ENCODE assay signal across 28 cellular contexts in the genomic region with DNA sequence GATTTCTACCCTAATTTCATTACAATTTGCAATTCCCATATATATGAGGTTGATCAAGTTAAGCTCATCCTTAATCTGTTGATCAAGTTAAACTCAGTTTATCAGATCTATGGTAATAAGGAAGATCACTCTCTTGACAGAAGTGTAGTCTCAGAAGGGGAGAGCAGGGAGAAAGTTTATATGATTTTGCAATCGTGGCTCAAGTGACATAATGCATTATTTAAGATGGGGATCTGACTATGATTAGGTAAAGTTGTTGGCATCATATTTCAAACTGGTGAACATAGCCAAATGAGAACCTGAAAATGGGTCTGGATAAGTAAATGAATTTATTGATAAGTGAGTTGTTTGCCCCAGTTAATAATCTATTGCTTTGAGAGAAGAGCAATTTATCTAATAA.
DNase-seq lines count a peak whose midpoint lies in the region; ATAC-seq and TF ChIP-seq lines count a peak whose summit lies in the region.
"Had no signal": no experiment of that assay in that cellular context is flagged by ENCODE, and none has a peak within 500 bp of the region (broad histone marks: within the 10 kb centered on the region; RNA-seq: fewer than 3 reads in every experiment).

No MANE protein-coding gene starts in this region.

- in situ Hi-C loops in IMR-90 (cut with MboI; ENCODE audit: low sequenced_read_pairs): no loop called here

- H3K4me1 Mint-ChIP-seq in osteocyte (ENCODE audit: unreplicated experiment): peaks cover 27% of the 10 kb centered on the region
- no peaks in the 10 kb centered on the region for H3K4me1 Mint-ChIP-seq in activated CD4-positive, alpha-beta T cell treated with anti-CD3 and anti-CD28 coated beads for 36 hours
- H3K4me1 Mint-ChIP-seq: B cell; IgD-negative memory B cell; stimulated activated naive CD8-positive, alpha-beta T cell treated with anti-CD3 and anti-CD28 coated beads, Interleukin-15, amount 100 ng/mL, for 72 hours had no signal

- H4K8ac ChIP-seq in IMR-90 (ENCODE audit: low read depth in 2 of 2, low read length in 2 of 2): no peak overlapping the region

- dilution Hi-C loops in IMR-90 (cut with HindIII; ENCODE audit: low sequenced_read_pairs, unreplicated experiment): no loop called here

- H3K36me3 ChIP-seq in IMR-90 (ENCODE audit: control insufficient read depth, insufficient read depth, low read length): no peaks in the 10 kb centered on the region
- H3K36me3 ChIP-seq: lower lobe of right lung, MG63, neutrophil, SJSA1, transverse colon had no signal

- H4K20me1 ChIP-seq in IMR-90 (ENCODE audit: insufficient read depth, low read length): no peaks in the 10 kb centered on the region

- no peak overlapping the region for H3K4me3 Mint-ChIP-seq in osteocyte (ENCODE audit: unreplicated experiment)
- no peak overlapping the region for H3K4me3 Mint-ChIP-seq in activated CD4-positive, alpha-beta T cell treated with anti-CD3 and anti-CD28 coated beads for 36 hours
- H3K4me3 Mint-ChIP-seq: activated CD8-positive, alpha-beta T cell treated with anti-CD3 and anti-CD28 coated beads, Interleukin-2, amount 10 ng/mL, durations not matched to agents 7 days and 5 days; activated T-cell treated with anti-CD3 and anti-CD28 coated beads, Interleukin-2, amount 50 U/mL, for 24 hours; B cell; IgD-negative memory B cell; stimulated activated naive CD8-positive, alpha-beta T cell treated with anti-CD3 and anti-CD28 coated beads, Interleukin-15, amount 100 ng/mL, for 72 hours had no signal

- BruUV-seq in IMR-90 (replicated peaks; lab: Mats Ljungman, UMichigan): no TSS peak

- CTCF ChIA-PET in IMR-90 (lab: Yijun Ruan, JAX): no interaction called here
- CTCF ChIA-PET in activated CD4-positive, alpha-beta T cell treated with anti-CD3 and anti-CD28 coated beads for 36 hours (lab: Charles Lee): no interaction called here

- H3K27me3 Mint-ChIP-seq in osteocyte (ENCODE audit: unreplicated experiment): no peaks in the 10 kb centered on the region
- no peaks in the 10 kb centered on the region for H3K27me3 Mint-ChIP-seq in activated CD4-positive, alpha-beta T cell treated with anti-CD3 and anti-CD28 coated beads for 36 hours
- H3K27me3 Mint-ChIP-seq: activated T-cell treated with anti-CD3 and anti-CD28 coated beads, Interleukin-2, amount 50 U/mL, for 24 hours; B cell; IgD-negative memory B cell; stimulated activated naive CD8-positive, alpha-beta T cell treated with anti-CD3 and anti-CD28 coated beads, Interleukin-15, amount 100 ng/mL, for 72 hours had no signal

- peaks cover 4% of the 10 kb centered on the region for H3K4me1 ChIP-seq in IMR-90 (ENCODE audit: control insufficient read depth, insufficient read depth, low read length)
- H3K4me1 ChIP-seq: lower lobe of right lung, SJSA1, transverse colon had no signal

- 0 out of 2 replicates have a peak, but pooled peaks cover 2% of the 10 kb centered on the region for H3K9me3 ChIP-seq in IMR-90 (ENCODE audit: control insufficient read depth, insufficient read depth, low read length)
- H3K9me3 ChIP-seq: lower lobe of right lung, MG63, neutrophil, transverse colon had no signal

- H4K5ac ChIP-seq in IMR-90 (ENCODE audit: low read depth, low read length): no peak overlapping the region

- H3K27ac Mint-ChIP-seq in osteocyte (ENCODE audit: unreplicated experiment): peak overlapping the region; percentile 78
- no peak overlapping the region for H3K27ac Mint-ChIP-seq in activated CD4-positive, alpha-beta T cell treated with anti-CD3 and anti-CD28 coated beads for 36 hours
- H3K27ac Mint-ChIP-seq: activated CD8-positive, alpha-beta T cell treated with anti-CD3 and anti-CD28 coated beads, Interleukin-2, amount 10 ng/mL, durations not matched to agents 7 days and 5 days; activated T-cell treated with anti-CD3 and anti-CD28 coated beads, Interleukin-2, amount 50 U/mL, for 24 hours; B cell; IgD-negative memory B cell; stimulated activated naive CD8-positive, alpha-beta T cell treated with anti-CD3 and anti-CD28 coated beads, Interleukin-15, amount 100 ng/mL, for 72 hours had no signal

- no peaks in the 10 kb centered on the region for H3K27me3 ChIP-seq in IMR-90 (ENCODE audit: control insufficient read depth, insufficient read depth, low read length)
- H3K27me3 ChIP-seq: MG63, neutrophil, SJSA1, transverse colon had no signal

- H3K36me3 Mint-ChIP-seq in osteocyte (ENCODE audit: unreplicated experiment): no peaks in the 10 kb centered on the region
- no peaks in the 10 kb centered on the region for H3K36me3 Mint-ChIP-seq in activated CD4-positive, alpha-beta T cell treated with anti-CD3 and anti-CD28 coated beads for 36 hours (ENCODE audit: low read depth)
- H3K36me3 Mint-ChIP-seq: IgD-negative memory B cell had no signal

- intact Hi-C loops in IMR-90 (cut with micrococcal nuclease): loop anchor here (10.0 kb wide), 1 partner anchor 197 kb away; no protein-coding TSS in a partner anchor
- intact Hi-C loops in activated CD4-positive, alpha-beta T cell treated with anti-CD3 and anti-CD28 coated beads for 36 hours (cut with DNase I, micrococcal nuclease): no loop called here

- H3K9me1 ChIP-seq in IMR-90 (ENCODE audit: insufficient read depth, low read length): no peaks in the 10 kb centered on the region

- H2BK20ac ChIP-seq in IMR-90 (ENCODE audit: low read depth, low read length): no peak overlapping the region

- H3K23ac ChIP-seq in IMR-90 (ENCODE audit: low read depth, low read length): no peak overlapping the region

- H2BK15ac ChIP-seq in IMR-90 (ENCODE audit: low read depth, low read length): no peak overlapping the region

- H2AFZ ChIP-seq in IMR-90 (replicated peaks; ENCODE audit: low read length, poor library complexity): no peak overlapping the region

- H2BK120ac ChIP-seq in IMR-90 (ENCODE audit: low read depth, low read length): no peak overlapping the region

- peak overlapping the region; percentile 87 for H2BK5ac ChIP-seq in IMR-90 (ENCODE audit: low read depth, low read length, poor library complexity, severe bottlenecking)

- H2AK9ac ChIP-seq in IMR-90 (replicated peaks; ENCODE audit: low read depth, low read length, poor library complexity): no peak overlapping the region

- H3K79me1 ChIP-seq in IMR-90 (ENCODE audit: low read depth in 1 of 2, low read length in 2 of 2): no peaks in the 10 kb centered on the region

- no peak overlapping the region for H3K4ac ChIP-seq in IMR-90 (ENCODE audit: low read depth, low read length)

- H3K18ac ChIP-seq in IMR-90 (ENCODE audit: low read depth, low read length): no peak overlapping the region

- 14% methylated on average over 1 of the region's 1 CpG; no CpG with 5 or more reads in 1 of the 2 experiments for WGBS in IMR-90 (ENCODE audit: extremely low coverage in 2 of 2, insufficient read length in 1 of 2), 2 experiments

- no peak overlapping the region for H2AK5ac ChIP-seq in IMR-90 (ENCODE audit: low read depth, low read length)

- no peak overlapping the region for H3K14ac ChIP-seq in IMR-90 (replicated peaks; ENCODE audit: low read depth, low read length)

- H3K9ac ChIP-seq in IMR-90 (ENCODE audit: low read depth, low read length): no peak overlapping the region

- TF ChIP-seq RAD21 in IMR-90 (IDR thresholded peaks at IDR 0.05; ENCODE audit: low read length): no peak

- POLR2A ChIA-PET in IMR-90 (lab: Charles Lee; ENCODE audit: unreplicated experiment): no interaction called here
- POLR2A ChIA-PET in activated CD4-positive, alpha-beta T cell treated with anti-CD3 and anti-CD28 coated beads for 36 hours (lab: Charles Lee): no interaction called here

- H3K9me3 Mint-ChIP-seq in osteocyte (ENCODE audit: unreplicated experiment): peaks cover 14% of the 10 kb centered on the region
- H3K9me3 Mint-ChIP-seq in activated CD4-positive, alpha-beta T cell treated with anti-CD3 and anti-CD28 coated beads for 36 hours (ENCODE audit: low read depth): peaks cover 2% of the 10 kb centered on the region

- no peak for ATAC-seq in IMR-90 (ENCODE audit: low read depth)
- ATAC-seq in activated CD4-positive, alpha-beta T cell treated with anti-CD3 and anti-CD28 coated beads for 36 hours: no peak
- ATAC-seq: activated CD4-positive, CD25-positive, alpha-beta regulatory T cell treated with anti-CD3 and anti-CD28 coated beads, Interleukin-2, amount 50 U/mL, for 24 hours; activated CD8-positive, alpha-beta T cell treated with anti-CD3 and anti-CD28 coated beads, Interleukin-2, amount 10 ng/mL, durations not matched to agents 7 days and 5 days; lower lobe of right lung; stimulated activated naive CD8-positive, alpha-beta T cell treated with anti-CD3 and anti-CD28 coated beads, Interleukin-15, amount 100 ng/mL, for 72 hours had no signal

- no peak overlapping the region for H3K4me3 ChIP-seq in IMR-90 (ENCODE audit: insufficient read depth, low read depth, low read length)
- no peak overlapping the region for H3K4me3 ChIP-seq in choroid plexus epithelial cell (ENCODE audit: low read depth, low read length)
- H3K4me3 ChIP-seq: coronary artery, lower lobe of right lung, MG63, SJSA1, transverse colon had no signal

- no peak overlapping the region for H4K91ac ChIP-seq in IMR-90 (ENCODE audit: insufficient read depth, low read depth, low read length)

- no peak for TF ChIP-seq POLR2A in IMR-90 (IDR thresholded peaks at IDR 0.05; ENCODE audit: low read depth, low read length)

- no peak overlapping the region for H3K56ac ChIP-seq in IMR-90 (ENCODE audit: extremely low read depth, insufficient read depth, low read length)

- TF ChIP-seq CTCF in IMR-90 (conservative IDR thresholded peaks at IDR 0.05; ENCODE audit: low read depth, low read length) (no peak), choroid plexus epithelial cell (conservative IDR thresholded peaks at IDR 0.05; ENCODE audit: low read depth, low read length) (no peak), osteocyte (IDR thresholded peaks at IDR 0.05) (no peak)

- 0 out of 2 replicates have a peak overlapping the region, but pooled peaks have one; percentile 49 for H3K4me2 ChIP-seq in IMR-90 (ENCODE audit: low read depth, low read length)

- DNase-seq in ELR (ENCODE audit: low read depth) (peak; percentile 18), IMR-90 (peak; percentile 36), choroid plexus epithelial cell (ENCODE audit: low read depth) (peak; percentile 53), osteocyte (ENCODE audit: extremely low spot score, unreplicated experiment) (no peak), COLO829 (ENCODE audit: low spot score) (no peak), CD1c-positive myeloid dendritic cell (ENCODE audit: extremely low spot score) (no peak)
- DNase-seq in activated CD4-positive, alpha-beta T cell treated with anti-CD3 and anti-CD28 coated beads for 36 hours: no peak
- DNase-seq: activated CD8-positive, alpha-beta T cell treated with anti-CD3 and anti-CD28 coated beads, Interleukin-2, amount 10 ng/mL, durations not matched to agents 7 days and 5 days; activated naive CD4-positive, alpha-beta T cell treated with Interleukin-2 at 50 U/mL for 16 hours; activated T-cell treated with anti-CD3 and anti-CD28 coated beads, Interleukin-2, amount 50 U/mL, for 24 hours; aorta; foreskin melanocyte; hippocampal formation; lower lobe of right lung; MG63; NCI-H146; NCI-H2227 treated with DMSO at 0.1 percent for 48 hours; NCI-H774; stimulated activated CD4-positive, alpha-beta T cell treated with anti-CD3 and anti-CD28 coated beads, Interleukin-4, amount 100 ng/mL, for 4 hours; stimulated activated naive CD8-positive, alpha-beta T cell treated with anti-CD3 and anti-CD28 coated beads, Interleukin-15, amount 100 ng/mL, for 72 hours; T-helper 9 cell; transverse colon had no signal

- H3K27ac ChIP-seq in IMR-90 (ENCODE audit: insufficient read depth, low read length): no peak overlapping the region
- H3K27ac ChIP-seq: coronary artery, lower lobe of right lung, neutrophil, SJSA1, transverse colon had no signal

Comparison
In these comparisons a context has a peak if more than half of its experiments do, and no peak if none do; other contexts are left out.
1. DNase-seq: peak in ELR (single experiment), IMR-90 (single experiment) and choroid plexus epithelial cell (single experiment); none in osteocyte (single experiment), COLO829 (single experiment), CD1c-positive myeloid dendritic cell (single experiment) and activated CD4-positive, alpha-beta T cell treated with anti-CD3 and anti-CD28 coated beads for 36 hours (single experiment).